Comparison of ENCODE assay signal across 14 cellular contexts in the genomic region with DNA sequence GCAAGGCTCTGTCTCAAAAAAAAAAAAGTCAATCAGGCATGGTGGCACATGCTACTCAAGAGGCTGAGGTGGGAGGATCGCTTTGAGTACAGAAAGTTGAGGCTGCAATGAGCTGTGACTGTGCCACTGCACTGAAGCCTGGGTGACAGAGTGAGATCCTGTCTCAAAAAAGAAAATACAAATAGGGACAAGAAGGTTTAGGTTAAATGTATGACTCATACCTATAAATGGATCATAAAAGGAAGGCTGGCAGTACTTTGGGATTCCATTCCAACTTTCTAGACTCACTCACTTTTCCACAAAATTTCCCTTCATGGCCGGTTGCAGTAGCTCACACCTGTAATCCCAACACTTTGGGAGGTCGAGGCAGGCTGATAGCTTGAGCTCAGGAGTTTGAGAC.
"Had no signal": no experiment of that assay in that cellular context is flagged by ENCODE, and none has a peak within 500 bp of the region (broad histone marks: within the 10 kb centered on the region; RNA-seq: fewer than 3 reads in every experiment).

No MANE protein-coding gene starts in this region.

- ATAC-seq: activated T-cell treated with anti-CD3 and anti-CD28 coated beads, Interleukin-2, amount 50 U/mL, for 4 hours; heart right ventricle; sciatic nerve; WTC11 had no signal

- H3K27me3 ChIP-seq: heart right ventricle had no signal

- H3K9me3 ChIP-seq: heart right ventricle had no signal

- H3K4me1 ChIP-seq: heart right ventricle had no signal

- H3K4me3 ChIP-seq: coronary artery, heart right ventricle, lung had no signal

- DNase-seq: activated CD4-positive, alpha-beta memory T cell treated with anti-CD3 and anti-CD28 coated beads, Interleukin-2, amount 10 ng/mL, durations not matched to agents 7 days and 5 days; activated CD4-positive, alpha-beta T cell treated with anti-CD3 and anti-CD28 coated beads for 4 hours; activated effector memory CD4-positive, alpha-beta T cell treated with anti-CD3 and anti-CD28 coated beads, Interleukin-2, amount 50 U/mL, for 16 hours; activated T-cell treated with anti-CD3 and anti-CD28 coated beads, Interleukin-2, amount 50 U/mL, for 4 hours; amniotic stem cell; central memory CD4-positive, alpha-beta T cell; effector CD4-positive, alpha-beta T cell; heart right ventricle; stimulated activated CD4-positive, alpha-beta T cell treated with anti-CD3 and anti-CD28 coated beads, Interleukin-2, amount 100 ng/mL, for 24 hours; T-helper 2 cell had no signal

- H3K27ac ChIP-seq: coronary artery, heart right ventricle had no signal
